In the genomic region with DNA sequence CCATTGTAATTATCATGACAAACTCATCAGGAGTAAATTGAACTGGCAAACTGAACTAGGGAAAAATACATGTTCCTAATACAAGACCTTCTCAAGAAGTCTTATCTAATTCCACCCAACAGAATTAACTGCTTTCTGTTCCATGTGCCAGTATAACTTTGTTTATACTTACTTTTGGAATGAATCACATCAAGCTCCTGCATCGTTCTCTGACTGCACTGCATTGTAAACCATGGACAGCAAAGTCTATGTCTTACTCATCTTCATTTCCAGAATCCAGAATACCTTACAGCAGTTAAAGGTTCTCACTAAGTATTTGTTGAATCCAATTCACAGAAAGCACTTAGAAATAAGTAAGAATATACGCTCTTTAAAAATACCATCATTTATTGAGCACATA, we compare ENCODE assay signal across 20 cellular contexts.
DNase-seq lines count a peak whose midpoint lies in the region; ATAC-seq and TF ChIP-seq lines count a peak whose summit lies in the region.
"Had no signal": no experiment of that assay in that cellular context is flagged by ENCODE, and none has a peak within 500 bp of the region (broad histone marks: within the 10 kb centered on the region; RNA-seq: fewer than 3 reads in every experiment).

No MANE protein-coding gene starts in this region.

- H3K9me3 Mint-ChIP-seq in CD8-positive, alpha-beta memory T cell, result peaks cover 0 to 2% (median 0%) of the 10 kb centered on the region in 5 donors

- H3K4me1 ChIP-seq in SK-N-SH (ENCODE audit: control insufficient read depth in 1 of 2, insufficient read depth in 2 of 2, low read depth in 1 of 2, low read length in 1 of 2), result no peaks in the 10 kb centered on the region
- H3K4me1 ChIP-seq in CD8-positive, alpha-beta memory T cell (ENCODE audit: insufficient read depth, low read length), result no peaks in the 10 kb centered on the region

- H3K27ac ChIP-seq in SK-N-SH (ENCODE audit: low read depth in 2 of 2, low read length in 1 of 2), result no peak overlapping the region
- no peak overlapping the region for H3K27ac ChIP-seq in CD8-positive, alpha-beta memory T cell (ENCODE audit: low read depth, low read length)
- H3K27ac ChIP-seq: 22Rv1, HL-60 had no signal

- H3K4me3 Mint-ChIP-seq in CD8-positive, alpha-beta memory T cell, result no peak overlapping the region
- H3K4me3 Mint-ChIP-seq: CD14-positive monocyte had no signal

- H3K9me3 ChIP-seq in SK-N-SH, result no peaks in the 10 kb centered on the region
- no peaks in the 10 kb centered on the region for H3K9me3 ChIP-seq in CD8-positive, alpha-beta memory T cell (ENCODE audit: low read length)

- no peaks in the 10 kb centered on the region for H3K4me1 Mint-ChIP-seq in CD8-positive, alpha-beta memory T cell
- H3K4me1 Mint-ChIP-seq: CD14-positive monocyte had no signal

- no peak overlapping the region for H3K9ac ChIP-seq in SK-N-SH

- 84% methylated on average over 2 of the region's 2 CpGs for WGBS in SK-N-SH (ENCODE audit: low lambda C conversion rate)

- ATAC-seq in SK-N-SH treated with all-trans-retinoic acid at 6 μM for 48 hours, result no peak
- no peak for ATAC-seq in HG03095 (IDR thresholded peaks at IDR 0.05; ENCODE audit: unreplicated experiment)

- POLR2A ChIA-PET in SK-N-SH (lab: Yijun Ruan, JAX), result no interaction called here
- POLR2A ChIA-PET in CD8-positive, alpha-beta memory T cell (lab: Charles Lee), result no interaction called here

- no peaks in the 10 kb centered on the region for H3F3A ChIP-seq in SK-N-SH (replicated peaks; ENCODE audit: insufficient read depth)

- peaks cover 3 to 4% of the 10 kb centered on the region in 2 donors for H3K27me3 Mint-ChIP-seq in CD8-positive, alpha-beta memory T cell

- TF ChIP-seq EP300 in SK-N-SH (IDR thresholded peaks at IDR 0.05; ENCODE audit: borderline replicate concordance in 1 of 2, low read depth in 1 of 2, low read length in 1 of 2), result no peak

- no peaks in the 10 kb centered on the region for H3K9me2 ChIP-seq in SK-N-SH

- H3K79me2 ChIP-seq in SK-N-SH (ENCODE audit: insufficient read depth), result no peaks in the 10 kb centered on the region

- DNase-seq in SK-N-SH, result no peak
- peak; percentile 69 for DNase-seq in M059J (ENCODE audit: low read depth)
- DNase-seq in foreskin fibroblast, result peak; percentile 6 to 19
- DNase-seq in stimulated activated CD4-positive, alpha-beta T cell treated with anti-CD3 and anti-CD28 coated beads, Interleukin-15, amount 100 ng/mL, for 24 hours, result no peak
- no peak for DNase-seq in CD8-positive, alpha-beta memory T cell
- no peak for DNase-seq in DMS153 (lab: John Stamatoyannopoulos, UW)
- DNase-seq: AML-193; COR-L47; H7; MV-4-11; NCI-H1417; NCI-H1930; NCI-H446; NK-92 treated with Interleukin-12 subunit alpha and Interleukin-12 subunit beta, amount 100 ng/mL, for 24 hours; SHP77 had no signal

- H3K4me2 ChIP-seq in SK-N-SH, result no peak overlapping the region

- TF ChIP-seq CTCF in SK-N-SH (IDR thresholded peaks at IDR 0.05) (no peak), foreskin fibroblast (IDR thresholded peaks at IDR 0.05; ENCODE audit: low read depth, low read length) (no peak)

- H3K36me3 ChIP-seq in SK-N-SH (replicated peaks in 1 of 2; ENCODE audit: control insufficient read depth in 1 of 2, insufficient read depth in 2 of 2, low read length in 1 of 2), result no peaks in the 10 kb centered on the region
- no peaks in the 10 kb centered on the region for H3K36me3 ChIP-seq in CD8-positive, alpha-beta memory T cell (ENCODE audit: insufficient read depth, low read length)

- no peak for TF ChIP-seq RAD21 in SK-N-SH (IDR thresholded peaks at IDR 0.05; ENCODE audit: low read length)

- no peak overlapping the region for H2AFZ ChIP-seq in SK-N-SH (ENCODE audit: low read depth)

- no peak overlapping the region for H3K27ac Mint-ChIP-seq in CD8-positive, alpha-beta memory T cell
- H3K27ac Mint-ChIP-seq: CD14-positive monocyte had no signal

- H3K4me3 ChIP-seq in SK-N-SH (ENCODE audit: low read depth in 2 of 2, low read length in 1 of 2) (no peak overlapping the region), foreskin fibroblast (ENCODE audit: low read depth in 1 of 2, low read length in 2 of 2) (no peak overlapping the region)
- H3K4me3 ChIP-seq in CD8-positive, alpha-beta memory T cell (ENCODE audit: low read length), result no peak overlapping the region

- no peaks in the 10 kb centered on the region for H3K36me3 Mint-ChIP-seq in CD8-positive, alpha-beta memory T cell
- H3K36me3 Mint-ChIP-seq: CD14-positive monocyte had no signal

- no peaks in the 10 kb centered on the region for H3K27me3 ChIP-seq in SK-N-SH (ENCODE audit: insufficient read depth)
- no peaks in the 10 kb centered on the region for H3K27me3 ChIP-seq in CD8-positive, alpha-beta memory T cell (ENCODE audit: insufficient read depth, low read length, poor library complexity, severe bottlenecking)

- no peaks in the 10 kb centered on the region for H4K20me1 ChIP-seq in SK-N-SH (ENCODE audit: insufficient read depth)

- CTCF ChIA-PET in SK-N-SH (lab: Yijun Ruan, JAX), result no interaction called here
- CTCF ChIA-PET in CD8-positive, alpha-beta memory T cell (lab: Charles Lee), result no interaction called here

TF ChIP-seq in SK-N-SH, 30 proteins besides CTCF, POLR2A, EP300 and RAD21 (continues in another document):
- TF ChIP-seq, protein P1, sequence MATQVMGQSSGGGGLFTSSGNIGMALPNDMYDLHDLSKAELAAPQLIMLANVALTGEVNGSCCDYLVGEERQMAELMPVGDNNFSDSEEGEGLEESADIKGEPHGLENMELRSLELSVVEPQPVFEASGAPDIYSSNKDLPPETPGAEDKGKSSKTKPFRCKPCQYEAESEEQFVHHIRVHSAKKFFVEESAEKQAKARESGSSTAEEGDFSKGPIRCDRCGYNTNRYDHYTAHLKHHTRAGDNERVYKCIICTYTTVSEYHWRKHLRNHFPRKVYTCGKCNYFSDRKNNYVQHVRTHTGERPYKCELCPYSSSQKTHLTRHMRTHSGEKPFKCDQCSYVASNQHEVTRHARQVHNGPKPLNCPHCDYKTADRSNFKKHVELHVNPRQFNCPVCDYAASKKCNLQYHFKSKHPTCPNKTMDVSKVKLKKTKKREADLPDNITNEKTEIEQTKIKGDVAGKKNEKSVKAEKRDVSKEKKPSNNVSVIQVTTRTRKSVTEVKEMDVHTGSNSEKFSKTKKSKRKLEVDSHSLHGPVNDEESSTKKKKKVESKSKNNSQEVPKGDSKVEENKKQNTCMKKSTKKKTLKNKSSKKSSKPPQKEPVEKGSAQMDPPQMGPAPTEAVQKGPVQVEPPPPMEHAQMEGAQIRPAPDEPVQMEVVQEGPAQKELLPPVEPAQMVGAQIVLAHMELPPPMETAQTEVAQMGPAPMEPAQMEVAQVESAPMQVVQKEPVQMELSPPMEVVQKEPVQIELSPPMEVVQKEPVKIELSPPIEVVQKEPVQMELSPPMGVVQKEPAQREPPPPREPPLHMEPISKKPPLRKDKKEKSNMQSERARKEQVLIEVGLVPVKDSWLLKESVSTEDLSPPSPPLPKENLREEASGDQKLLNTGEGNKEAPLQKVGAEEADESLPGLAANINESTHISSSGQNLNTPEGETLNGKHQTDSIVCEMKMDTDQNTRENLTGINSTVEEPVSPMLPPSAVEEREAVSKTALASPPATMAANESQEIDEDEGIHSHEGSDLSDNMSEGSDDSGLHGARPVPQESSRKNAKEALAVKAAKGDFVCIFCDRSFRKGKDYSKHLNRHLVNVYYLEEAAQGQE (IDR thresholded peaks at IDR 0.05; ENCODE audit: low read depth, low read length), result 0 out of 2 replicates have a peak, but pooled peaks have one; percentile 16
- TF ChIP-seq SIN3A (IDR thresholded peaks at IDR 0.05; ENCODE audit: borderline replicate concordance, low read depth, low read length), result no peak

TF ChIP-seq in SK-N-SH treated with all-trans-retinoic acid at 6 μM for 48 hours, 23 proteins besides CTCF, POLR2A, EP300 and RAD21 (continues in another document):
- TF ChIP-seq ISL1 (CRISPR knock-in tag; IDR thresholded peaks at IDR 0.05) (no peak), BACH2 (CRISPR knock-in tag; IDR thresholded peaks at IDR 0.05; ENCODE audit: borderline replicate concordance) (no peak), TOX (CRISPR knock-in tag; IDR thresholded peaks at IDR 0.05; ENCODE audit: borderline replicate concordance) (no peak), ZNF8 (CRISPR knock-in tag; IDR thresholded peaks at IDR 0.05) (no peak), ZFP30 (CRISPR knock-in tag; IDR thresholded peaks at IDR 0.05) (no peak), ZFP3 (CRISPR knock-in tag; IDR thresholded peaks at IDR 0.05) (no peak), ESRRG (CRISPR knock-in tag; IDR thresholded peaks at IDR 0.05) (no peak), SNAI2 (CRISPR knock-in tag; IDR thresholded peaks at IDR 0.05) (no peak), OSR1 (CRISPR knock-in tag; IDR thresholded peaks at IDR 0.05) (no peak)
- TF ChIP-seq, protein P2, sequence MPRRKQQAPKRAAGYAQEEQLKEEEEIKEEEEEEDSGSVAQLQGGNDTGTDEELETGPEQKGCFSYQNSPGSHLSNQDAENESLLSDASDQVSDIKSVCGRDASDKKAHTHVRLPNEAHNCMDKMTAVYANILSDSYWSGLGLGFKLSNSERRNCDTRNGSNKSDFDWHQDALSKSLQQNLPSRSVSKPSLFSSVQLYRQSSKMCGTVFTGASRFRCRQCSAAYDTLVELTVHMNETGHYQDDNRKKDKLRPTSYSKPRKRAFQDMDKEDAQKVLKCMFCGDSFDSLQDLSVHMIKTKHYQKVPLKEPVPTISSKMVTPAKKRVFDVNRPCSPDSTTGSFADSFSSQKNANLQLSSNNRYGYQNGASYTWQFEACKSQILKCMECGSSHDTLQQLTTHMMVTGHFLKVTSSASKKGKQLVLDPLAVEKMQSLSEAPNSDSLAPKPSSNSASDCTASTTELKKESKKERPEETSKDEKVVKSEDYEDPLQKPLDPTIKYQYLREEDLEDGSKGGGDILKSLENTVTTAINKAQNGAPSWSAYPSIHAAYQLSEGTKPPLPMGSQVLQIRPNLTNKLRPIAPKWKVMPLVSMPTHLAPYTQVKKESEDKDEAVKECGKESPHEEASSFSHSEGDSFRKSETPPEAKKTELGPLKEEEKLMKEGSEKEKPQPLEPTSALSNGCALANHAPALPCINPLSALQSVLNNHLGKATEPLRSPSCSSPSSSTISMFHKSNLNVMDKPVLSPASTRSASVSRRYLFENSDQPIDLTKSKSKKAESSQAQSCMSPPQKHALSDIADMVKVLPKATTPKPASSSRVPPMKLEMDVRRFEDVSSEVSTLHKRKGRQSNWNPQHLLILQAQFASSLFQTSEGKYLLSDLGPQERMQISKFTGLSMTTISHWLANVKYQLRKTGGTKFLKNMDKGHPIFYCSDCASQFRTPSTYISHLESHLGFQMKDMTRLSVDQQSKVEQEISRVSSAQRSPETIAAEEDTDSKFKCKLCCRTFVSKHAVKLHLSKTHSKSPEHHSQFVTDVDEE (CRISPR knock-in tag; IDR thresholded peaks at IDR 0.05), result no peak

Comparison
In these comparisons a context has a peak if more than half of its experiments do, and no peak if none do; other contexts are left out.
1. DNase-seq: peak in M059J (single experiment) and foreskin fibroblast (2 of 2); none in SK-N-SH (single experiment), stimulated activated CD4-positive, alpha-beta T cell treated with anti-CD3 and anti-CD28 coated beads, Interleukin-15, amount 100 ng/mL, for 24 hours (single experiment), CD8-positive, alpha-beta memory T cell (0 of 5) and DMS153 (single experiment).